1 cellular context compared by ENCODE assay signal in genomic region chr1:21749859-21750468, GRCh38.
A peak's percentile ranks its signal among the peaks of the same experiment; 100 is the strongest.
TF ChIP-seq lines count a peak whose summit lies in the region.

No MANE protein-coding gene starts in this region.

TF ChIP-seq in K562, 482 proteins besides CTCF, POLR2A, EP300 and RAD21 (continued from another document):
- TF ChIP-seq ZNF395 (CRISPR knock-in tag; IDR thresholded peaks at IDR 0.05) (peak; percentile 88; the same call in 1 of the 2 replicates), TFAP4 (CRISPR knock-in tag; IDR thresholded peaks at IDR 0.05; ENCODE audit: borderline replicate concordance) (no peak; the same call in 1 of the 2 replicates)
